In genomic region chr7:139916717-139917395, GRCh38 we compare ENCODE assay signal across 8 cellular contexts.
DNase-seq lines count a peak whose midpoint lies in the region; ATAC-seq and TF ChIP-seq lines count a peak whose summit lies in the region.

No MANE protein-coding gene starts in this region.

- no peaks in the 10 kb centered on the region for H3K27me3 ChIP-seq in gastrocnemius medialis

- H3K36me3 Mint-ChIP-seq in activated CD8-positive, alpha-beta memory T cell treated with anti-CD3 and anti-CD28 coated beads, Interleukin-2, amount 10 ng/mL, durations not matched to agents 7 days and 5 days, result peaks cover 2% of the 10 kb centered on the region
- no peaks in the 10 kb centered on the region for H3K36me3 Mint-ChIP-seq in stimulated activated naive CD8-positive, alpha-beta T cell treated with anti-CD3 and anti-CD28 coated beads, Interleukin-15, Interleukin-2, amounts not matched to agents 100 ng/mL and 50 ng/mL, for 24 hours (ENCODE audit: low read depth)

- intact Hi-C loops in gastrocnemius medialis (cut with DNase I; ENCODE audit: low total_unique reads), result no loop called here

- no peaks in the 10 kb centered on the region for H3K9me3 ChIP-seq in gastrocnemius medialis

- no peak for ATAC-seq in activated CD8-positive, alpha-beta memory T cell treated with anti-CD3 and anti-CD28 coated beads, Interleukin-2, amount 10 ng/mL, durations not matched to agents 7 days and 5 days
- ATAC-seq in HG02798 (IDR thresholded peaks at IDR 0.05; ENCODE audit: poor library complexity, unreplicated experiment), result peak; percentile 82
- ATAC-seq in gastrocnemius medialis, result no peak

- no peak overlapping the region for H3K4me3 ChIP-seq in gastrocnemius medialis

- no peak for TF ChIP-seq POLR2A in gastrocnemius medialis (IDR thresholded peaks at IDR 0.05)

- H3K27ac Mint-ChIP-seq in activated CD8-positive, alpha-beta memory T cell treated with anti-CD3 and anti-CD28 coated beads, Interleukin-2, amount 10 ng/mL, durations not matched to agents 7 days and 5 days, result no peak overlapping the region
- peak overlapping the region; percentile 75 for H3K27ac Mint-ChIP-seq in stimulated activated naive CD8-positive, alpha-beta T cell treated with anti-CD3 and anti-CD28 coated beads, Interleukin-15, Interleukin-2, amounts not matched to agents 100 ng/mL and 50 ng/mL, for 24 hours

- H3K27me3 Mint-ChIP-seq in activated CD8-positive, alpha-beta memory T cell treated with anti-CD3 and anti-CD28 coated beads, Interleukin-2, amount 10 ng/mL, durations not matched to agents 7 days and 5 days, result peaks cover 25% of the 10 kb centered on the region
- H3K27me3 Mint-ChIP-seq in stimulated activated naive CD8-positive, alpha-beta T cell treated with anti-CD3 and anti-CD28 coated beads, Interleukin-15, Interleukin-2, amounts not matched to agents 100 ng/mL and 50 ng/mL, for 24 hours, result peaks cover 3% of the 10 kb centered on the region

- H3K36me3 ChIP-seq in gastrocnemius medialis, result no peaks in the 10 kb centered on the region

- peak; percentile 69 for DNase-seq in activated CD8-positive, alpha-beta memory T cell treated with anti-CD3 and anti-CD28 coated beads for 24 hours
- no peak for DNase-seq in activated CD8-positive, alpha-beta memory T cell treated with anti-CD3 and anti-CD28 coated beads, Interleukin-2, amount 10 ng/mL, durations not matched to agents 7 days and 5 days
- DNase-seq in RPMI8226 (peak; percentile 71), NOMO-1 treated with dmso at 0.1 percent for 144 hours (lab: John Stamatoyannopoulos, UW; ENCODE audit: unreplicated experiment) (no peak), inferior parietal cortex (ENCODE audit: extremely low spot score) (no peak), gastrocnemius medialis (no peak)

- peak overlapping the region in 1 of 4 donors; percentile 42 for H3K27ac ChIP-seq in gastrocnemius medialis

- peaks cover 4 to 16% of the 10 kb centered on the region in 2 donors for H3K4me1 ChIP-seq in gastrocnemius medialis

- no peak overlapping the region for H3K4me3 Mint-ChIP-seq in activated CD8-positive, alpha-beta memory T cell treated with anti-CD3 and anti-CD28 coated beads, Interleukin-2, amount 10 ng/mL, durations not matched to agents 7 days and 5 days
- H3K4me3 Mint-ChIP-seq in stimulated activated naive CD8-positive, alpha-beta T cell treated with anti-CD3 and anti-CD28 coated beads, Interleukin-15, Interleukin-2, amounts not matched to agents 100 ng/mL and 50 ng/mL, for 24 hours, result peak overlapping the region; percentile 48

- no peak for TF ChIP-seq CTCF in gastrocnemius medialis (IDR thresholded peaks at IDR 0.05 in 4 of 5, conservative IDR thresholded peaks at IDR 0.05 in 1 of 5)

- CTCF ChIA-PET in activated CD8-positive, alpha-beta memory T cell treated with anti-CD3 and anti-CD28 coated beads, Interleukin-2, amount 10 ng/mL, durations not matched to agents 7 days and 5 days (lab: Charles Lee), result interaction anchor here (1.0 to 1.8 kb wide), 5 partner anchors 20 to 410 kb away, joined by 3 to 7 read pairs (median 4); no protein-coding TSS in a partner anchor

- in situ Hi-C loops in gastrocnemius medialis (cut with MboI; ENCODE audit: low sequenced_read_pairs in 4 of 4), result no loop called here

- peaks cover 21% of the 10 kb centered on the region for H3K4me1 Mint-ChIP-seq in activated CD8-positive, alpha-beta memory T cell treated with anti-CD3 and anti-CD28 coated beads, Interleukin-2, amount 10 ng/mL, durations not matched to agents 7 days and 5 days
- peaks cover 34% of the 10 kb centered on the region for H3K4me1 Mint-ChIP-seq in stimulated activated naive CD8-positive, alpha-beta T cell treated with anti-CD3 and anti-CD28 coated beads, Interleukin-15, Interleukin-2, amounts not matched to agents 100 ng/mL and 50 ng/mL, for 24 hours (ENCODE audit: low read depth)

- H3K9me3 Mint-ChIP-seq in activated CD8-positive, alpha-beta memory T cell treated with anti-CD3 and anti-CD28 coated beads, Interleukin-2, amount 10 ng/mL, durations not matched to agents 7 days and 5 days (ENCODE audit: low read depth), result no peaks in the 10 kb centered on the region
- no peaks in the 10 kb centered on the region for H3K9me3 Mint-ChIP-seq in stimulated activated naive CD8-positive, alpha-beta T cell treated with anti-CD3 and anti-CD28 coated beads, Interleukin-15, Interleukin-2, amounts not matched to agents 100 ng/mL and 50 ng/mL, for 24 hours

Comparison
In these comparisons a context has a peak if more than half of its experiments do, and no peak if none do; other contexts are left out.
1. DNase-seq: peak in activated CD8-positive, alpha-beta memory T cell treated with anti-CD3 and anti-CD28 coated beads for 24 hours (single experiment) and RPMI8226 (single experiment); none in activated CD8-positive, alpha-beta memory T cell treated with anti-CD3 and anti-CD28 coated beads, Interleukin-2, amount 10 ng/mL, durations not matched to agents 7 days and 5 days (single experiment), NOMO-1 treated with dmso at 0.1 percent for 144 hours (single experiment), inferior parietal cortex (single experiment) and gastrocnemius medialis (0 of 2).